In the genomic region with DNA sequence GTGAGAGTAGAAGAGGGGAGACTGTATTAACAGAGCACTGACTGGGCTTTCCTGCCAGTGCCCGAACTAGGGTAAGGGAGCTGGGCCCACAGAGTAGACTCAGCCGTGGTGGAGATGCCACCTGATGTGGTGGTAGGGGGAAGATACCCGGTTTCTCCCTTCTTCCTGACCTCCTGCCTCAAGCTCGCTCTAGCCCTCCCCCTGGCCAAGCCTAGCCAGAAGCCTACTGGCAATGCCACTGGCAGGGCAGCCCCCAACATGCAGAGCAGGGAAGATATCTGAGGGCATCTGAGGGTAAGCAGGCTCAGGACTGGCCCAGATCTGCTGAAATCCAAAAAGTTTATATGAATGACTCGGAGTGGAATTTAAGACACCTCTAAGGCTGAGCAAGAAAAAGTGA, we compare ENCODE assay signal across 26 cellular contexts.
A peak's percentile ranks its signal among the peaks of the same experiment; 100 is the strongest.
DNase-seq lines count a peak whose midpoint lies in the region; ATAC-seq, FAIRE-seq and TF ChIP-seq lines count a peak whose summit lies in the region.
"Had no signal": no experiment of that assay in that cellular context is flagged by ENCODE, and none has a peak within 500 bp of the region (broad histone marks: within the 10 kb centered on the region; RNA-seq: fewer than 3 reads in every experiment).

No MANE protein-coding gene starts in this region.

- H3K9me3 ChIP-seq in kidney (ENCODE audit: control insufficient read depth in 1 of 2, low read length in 2 of 2): no peaks in the 10 kb centered on the region
- H3K9me3 ChIP-seq: BE2C, BLaER1 had no signal

- H3K4me3 Mint-ChIP-seq in nephron: no peak overlapping the region
- no peak overlapping the region for H3K4me3 Mint-ChIP-seq in stimulated activated memory B cell treated with anti-CD40 and anti-IgM and Interleukin-4, amounts not matched to agents 10 μg/mL and 1 μg/mL and 100 μg/mL, for 72 hours
- H3K4me3 Mint-ChIP-seq: CD14-positive monocyte; CD4-positive, alpha-beta memory T cell; CD4-positive, CD25-positive, alpha-beta regulatory T cell; CD8-positive, alpha-beta memory T cell had no signal

- H3K4me1 Mint-ChIP-seq in nephron: peaks cover 16% of the 10 kb centered on the region
- no peaks in the 10 kb centered on the region for H3K4me1 Mint-ChIP-seq in stimulated activated memory B cell treated with anti-CD40 and anti-IgM and Interleukin-4, amounts not matched to agents 10 μg/mL and 1 μg/mL and 100 μg/mL, for 72 hours
- H3K4me1 Mint-ChIP-seq: CD4-positive, alpha-beta memory T cell; CD4-positive, CD25-positive, alpha-beta regulatory T cell; CD8-positive, alpha-beta memory T cell had no signal

- no peak overlapping the region for H3K9ac ChIP-seq in kidney (ENCODE audit: low read length in 2 of 2)
- H3K9ac ChIP-seq: BLaER1 had no signal

- H3K4me1 ChIP-seq in kidney (ENCODE audit: control insufficient read depth in 1 of 2, insufficient read depth in 1 of 2, low read depth in 1 of 2, low read length in 2 of 2): no peaks in the 10 kb centered on the region
- H3K4me1 ChIP-seq: BE2C, BLaER1 had no signal

- no peaks in the 10 kb centered on the region for H3K36me3 Mint-ChIP-seq in nephron (ENCODE audit: low read depth)
- H3K36me3 Mint-ChIP-seq in stimulated activated memory B cell treated with anti-CD40 and anti-IgM and Interleukin-4, amounts not matched to agents 10 μg/mL and 1 μg/mL and 100 μg/mL, for 72 hours: no peaks in the 10 kb centered on the region
- H3K36me3 Mint-ChIP-seq: CD14-positive monocyte; CD4-positive, alpha-beta memory T cell; CD4-positive, CD25-positive, alpha-beta regulatory T cell; CD8-positive, alpha-beta memory T cell had no signal

- no peaks in the 10 kb centered on the region for H3K9me3 Mint-ChIP-seq in nephron
- H3K9me3 Mint-ChIP-seq in stimulated activated memory B cell treated with anti-CD40 and anti-IgM and Interleukin-4, amounts not matched to agents 10 μg/mL and 1 μg/mL and 100 μg/mL, for 72 hours: no peaks in the 10 kb centered on the region
- H3K9me3 Mint-ChIP-seq: CD4-positive, alpha-beta memory T cell; CD8-positive, alpha-beta memory T cell had no signal

- DNase-seq in kidney (peak; percentile 46), MV-4-11 (lab: John Stamatoyannopoulos, UW) (no peak), inferior parietal cortex (ENCODE audit: extremely low spot score) (no peak), NCI-H2029 (lab: John Stamatoyannopoulos, UW) (no peak)
- DNase-seq: 8988T; ACHN; BE2C; C1 segment of cervical spinal cord; CD4-positive, alpha-beta memory T cell; CD4-positive, CD25-positive, alpha-beta regulatory T cell; CD8-positive, alpha-beta memory T cell; COR-L47; DMS 273 treated with DMSO at 0.1 percent for 48 hours; DMS153; DMS53; DND-41; EL; GDM1 had no signal

- H3K4me3 ChIP-seq in kidney (ENCODE audit: low read length in 2 of 2): no peak overlapping the region
- H3K4me3 ChIP-seq: BLaER1, GM12878 had no signal

- TF ChIP-seq CTCF in kidney (IDR thresholded peaks at IDR 0.05; ENCODE audit: borderline replicate concordance, extremely low read depth, insufficient read depth): no peak
- no peak for TF ChIP-seq CTCF in nephron (IDR thresholded peaks at IDR 0.05; ENCODE audit: unreplicated experiment in 3 of 3)

- peak; percentile 44 for ATAC-seq in stimulated activated memory B cell treated with anti-CD40 and anti-IgM and Interleukin-4, amounts not matched to agents 10 μg/mL and 1 μg/mL and 100 μg/mL, for 72 hours
- ATAC-seq: GM12878 had no signal

- peak overlapping the region in 2 of 3 experiments; percentile 10 to 41 for H3K27ac Mint-ChIP-seq in nephron
- H3K27ac Mint-ChIP-seq in stimulated activated memory B cell treated with anti-CD40 and anti-IgM and Interleukin-4, amounts not matched to agents 10 μg/mL and 1 μg/mL and 100 μg/mL, for 72 hours: no peak overlapping the region
- H3K27ac Mint-ChIP-seq: CD14-positive monocyte; CD4-positive, alpha-beta memory T cell; CD4-positive, CD25-positive, alpha-beta regulatory T cell had no signal

- H3K36me3 ChIP-seq in kidney (ENCODE audit: control insufficient read depth in 1 of 2, insufficient read depth in 2 of 2, low read length in 2 of 2): no peaks in the 10 kb centered on the region
- H3K36me3 ChIP-seq: BE2C, BLaER1 had no signal

- peaks cover 4% of the 10 kb centered on the region for H3K27me3 Mint-ChIP-seq in nephron (ENCODE audit: low read depth)
- H3K27me3 Mint-ChIP-seq in stimulated activated memory B cell treated with anti-CD40 and anti-IgM and Interleukin-4, amounts not matched to agents 10 μg/mL and 1 μg/mL and 100 μg/mL, for 72 hours: peaks cover 15% of the 10 kb centered on the region

- no peak for FAIRE-seq in kidney (lab: Jason Lieb, UNC)
- FAIRE-seq: A204.1, GM12878, GM12892, GM18507 had no signal

- H3K27ac ChIP-seq in kidney (ENCODE audit: low read depth in 2 of 2, low read length in 2 of 2): no peak overlapping the region
- H3K27ac ChIP-seq: BLaER1 had no signal

- intact Hi-C loops in kidney (cut with DNase I): no loop called here
